ENCODE assay signal across 23 cellular contexts in the genomic region with DNA sequence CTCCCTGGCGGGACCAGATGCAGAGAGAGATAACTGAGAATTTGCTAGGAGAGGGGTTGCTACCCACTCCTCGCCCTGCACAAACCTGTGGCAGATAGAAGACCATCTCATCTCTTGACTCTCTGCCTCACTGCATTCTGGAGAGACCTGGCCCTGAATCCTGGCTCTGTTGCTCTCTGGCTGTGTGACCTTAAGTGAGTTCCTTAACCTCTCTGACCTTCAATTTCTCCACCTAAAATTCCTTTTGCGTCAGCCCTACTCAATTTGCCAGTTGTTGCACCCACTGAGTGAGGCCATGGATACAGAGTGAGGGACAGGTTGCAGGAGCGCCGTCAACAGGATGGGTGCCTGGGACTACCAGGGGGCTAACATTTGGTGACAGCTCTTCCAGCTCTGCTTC. TPM values are rescaled to one million over a fixed set of nuclear protein-coding genes. Genes with fewer than 3 reads are reported as not detected.
"Had no signal": no experiment of that assay in that cellular context is flagged by ENCODE, and none has a peak within 500 bp of the region (broad histone marks: within the 10 kb centered on the region; RNA-seq: fewer than 3 reads in every experiment).

No MANE protein-coding gene starts in this region.

- ATAC-seq: HepG2 had no signal

- H3K9me3 ChIP-seq: MG63, SK-N-SH had no signal

- H3K9ac ChIP-seq: SK-N-SH had no signal

- H3K4me3 ChIP-seq: MG63 had no signal

- H3K36me3 ChIP-seq: MG63 had no signal

- H3K4me2 ChIP-seq: SK-N-SH had no signal

- DNase-seq: Karpas-422, KG1, NCI-H1092, NCI-H1105 treated with DMSO at 0.1 percent for 48 hours, NCI-H1417 treated with DMSO at 0.1 percent for 48 hours, NCI-H146, NCI-H1694 treated with DMSO at 0.1 percent for 48 hours, NCI-H1930, NCI-H2081, NCI-H2107, NCI-H2227 treated with DMSO at 0.1 percent for 48 hours, NCI-H524, NCI-H69, NCI-H774, RPMI8226, SHP77, SK-N-SH, SW 1271 had no signal

RNA-seq across cellular contexts. Expression of gene C10orf71, which starts 5.2 kb away (rescaled TPM):
- total RNA-seq: HepG2, HT1080, NCI-H460, SK-MEL-5 had no signal
- polyA plus RNA-seq: HepG2, SK-N-SH had no signal
